ENCODE assay signal across 8 cellular contexts in the genomic region with DNA sequence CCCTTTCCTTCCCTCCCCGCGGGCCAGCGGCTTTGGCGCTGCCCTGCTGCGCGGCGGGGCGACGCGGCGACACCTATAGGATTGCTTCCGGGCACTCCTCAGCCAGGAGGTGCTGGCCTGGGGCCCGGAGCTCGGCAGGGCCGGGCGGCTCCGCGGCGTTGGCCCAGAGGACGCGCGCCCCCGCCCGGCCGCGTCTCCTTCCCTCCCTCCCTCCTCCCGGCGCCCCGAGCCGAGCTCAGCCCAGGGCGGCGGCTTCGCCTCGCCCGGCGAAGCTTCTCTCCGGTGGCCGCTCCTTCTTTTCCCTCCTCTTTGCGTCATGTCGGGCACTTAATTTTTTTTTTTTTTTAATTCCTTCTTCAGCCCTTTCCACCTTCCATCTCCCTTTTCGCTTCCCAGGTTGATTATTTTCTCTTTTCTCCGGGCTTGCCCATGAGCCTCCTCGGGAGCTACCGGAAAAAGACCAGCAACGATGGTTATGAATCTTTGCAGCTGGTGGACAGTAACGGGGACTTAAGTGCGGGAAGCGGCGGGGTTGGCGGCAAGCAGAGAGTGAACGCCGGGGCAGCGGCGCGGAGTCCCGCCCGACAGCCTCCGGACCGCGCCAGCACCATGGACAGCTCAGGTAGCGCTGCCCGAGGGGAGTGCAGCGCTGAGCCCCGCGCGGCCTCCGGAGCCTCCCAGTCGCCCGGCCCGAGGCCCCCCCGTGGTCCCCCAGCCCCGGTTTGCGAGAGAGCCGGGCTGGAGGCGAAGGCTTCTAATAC. TPM values are rescaled to one million over a fixed set of nuclear protein-coding genes. Genes with fewer than 3 reads are reported as not detected.
DNase-seq lines count a peak whose midpoint lies in the region; ATAC-seq and TF ChIP-seq lines count a peak whose summit lies in the region.

A gene (plus strand): TSS at position 227 of the 761 bp plus-strand sequence. CDS start 203 bp downstream, at position 430.

- H3K4me3 Mint-ChIP-seq in CD8-positive, alpha-beta memory T cell = peak within 1 kb of the TSS in 6 of 7 donors; percentile 44 to 75 (median 62)
- H3K4me3 Mint-ChIP-seq in endodermal cell = peak within 1 kb of the TSS; percentile 67

- H3K36me3 ChIP-seq in CD8-positive, alpha-beta memory T cell (ENCODE audit: insufficient read depth, low read length) = no peaks in the 10 kb centered on the region
- no peaks in the 10 kb centered on the region for H3K36me3 ChIP-seq in endodermal cell (ENCODE audit: control insufficient read depth, insufficient read depth, low read length)

- no peak within 1 kb of the TSS for H3K9ac ChIP-seq in endodermal cell (ENCODE audit: extremely low read depth, low read length, poor library complexity, severe bottlenecking)

- no peak for TF ChIP-seq CTCF in endodermal cell (conservative IDR thresholded peaks at IDR 0.05)

- ATAC-seq in HG02981 (IDR thresholded peaks at IDR 0.05; ENCODE audit: unreplicated experiment) = peak; percentile 67

- H3K9me3 Mint-ChIP-seq in CD8-positive, alpha-beta memory T cell = peaks cover 0 to 6% (median 3%) of the 10 kb centered on the region in 5 donors
- H3K9me3 Mint-ChIP-seq in endodermal cell = no peaks in the 10 kb centered on the region

- H3K27me3 Mint-ChIP-seq in CD8-positive, alpha-beta memory T cell = peaks cover 35 to 51% of the 10 kb centered on the region in 2 donors
- H3K27me3 Mint-ChIP-seq in endodermal cell (ENCODE audit: insufficient read depth) = peaks cover 37% of the 10 kb centered on the region

- no peak within 1 kb of the TSS for H3K4me3 ChIP-seq in CD8-positive, alpha-beta memory T cell (ENCODE audit: low read length)
- peak within 1 kb of the TSS; percentile 88 for H3K4me3 ChIP-seq in endodermal cell (ENCODE audit: low read length)

- H3K27me3 ChIP-seq in CD8-positive, alpha-beta memory T cell (ENCODE audit: insufficient read depth, low read length, poor library complexity, severe bottlenecking) = peaks cover 4% of the 10 kb centered on the region
- H3K27me3 ChIP-seq in endodermal cell (ENCODE audit: control insufficient read depth, insufficient read depth, low read length, poor library complexity, severe bottlenecking) = no peaks in the 10 kb centered on the region

- H3K4me1 ChIP-seq in CD8-positive, alpha-beta memory T cell (ENCODE audit: insufficient read depth, low read length) = no peaks in the 10 kb centered on the region
- H3K4me1 ChIP-seq in endodermal cell (ENCODE audit: control insufficient read depth, insufficient read depth, low read length) = peaks cover 4% of the 10 kb centered on the region

- H3K27ac ChIP-seq in CD8-positive, alpha-beta memory T cell (ENCODE audit: low read depth, low read length) = no peak within 1 kb of the TSS
- no peak within 1 kb of the TSS for H3K27ac ChIP-seq in endodermal cell (ENCODE audit: low read depth, low read length)

- CTCF ChIA-PET in CD8-positive, alpha-beta memory T cell (lab: Charles Lee) = interaction anchor here (0.6 kb wide), 1 partner anchor 11 kb away, joined by 3 read pairs; no protein-coding TSS in a partner anchor

- no peak within 1 kb of the TSS for H3K27ac Mint-ChIP-seq in CD8-positive, alpha-beta memory T cell
- H3K27ac Mint-ChIP-seq in endodermal cell = peak within 1 kb of the TSS; percentile 78

- H3K4me1 Mint-ChIP-seq in CD8-positive, alpha-beta memory T cell = peaks cover 5 to 14% (median 9%) of the 10 kb centered on the region in 3 donors
- peaks cover 13% of the 10 kb centered on the region for H3K4me1 Mint-ChIP-seq in endodermal cell

- POLR2A ChIA-PET in CD8-positive, alpha-beta memory T cell (lab: Charles Lee) = no interaction called here

- DNase-seq in CD8-positive, alpha-beta memory T cell = peak in 4 of 5 donors; percentile 4 to 49 (median 23)
- peak; percentile 78 for DNase-seq in NCI-H526 treated with DMSO at 0.1 percent for 48 hours (lab: John Stamatoyannopoulos, UW)
- DNase-seq in activated CD8-positive, alpha-beta memory T cell treated with anti-CD3 and anti-CD28 coated beads, Interleukin-2, amount 50 U/mL, for 4 hours = peak; percentile 45
- DNase-seq in endodermal cell = peak; percentile 96
- DNase-seq in lung microvascular endothelial cell (ENCODE audit: low read depth in 2 of 2) = peak; percentile 75 to 83
- DNase-seq in stimulated activated CD4-positive, alpha-beta T cell treated with anti-CD3 and anti-CD28 coated beads, TNF-alpha, amount 100 ng/mL, for 48 hours (ENCODE audit: low read depth in 3 of 3) = peak; percentile 8 to 45 (median 15)
- no peak for DNase-seq in DMS114 treated with DMSO at 0.1 percent for 48 hours (lab: John Stamatoyannopoulos, UW; ENCODE audit: unreplicated experiment)

- H3K9me3 ChIP-seq in CD8-positive, alpha-beta memory T cell (ENCODE audit: low read length) = no peaks in the 10 kb centered on the region
- no peaks in the 10 kb centered on the region for H3K9me3 ChIP-seq in endodermal cell (ENCODE audit: control insufficient read depth, low read length)

- H3K36me3 Mint-ChIP-seq in CD8-positive, alpha-beta memory T cell = peaks cover 0 to 13% (median 0%) of the 10 kb centered on the region in 3 donors
- H3K36me3 Mint-ChIP-seq in endodermal cell (ENCODE audit: low read depth) = no peaks in the 10 kb centered on the region

- 0% methylated on average over 7 to 75 of the region's 75 CpGs for WGBS in endodermal cell (ENCODE audit: insufficient coverage in 1 of 2, insufficient read length in 1 of 2), 2 experiments

RNA-seq across cellular contexts. Expression of the gene that starts here (rescaled TPM):
- total RNA-seq in CD8-positive, alpha-beta memory T cell = 1 to 10 TPM; 5.1 to 5.6 TPM
- polyA plus RNA-seq in CD8-positive, alpha-beta memory T cell = 1.0 TPM
- total RNA-seq in endodermal cell = 10 to 100 TPM; 17.4 to 33.9 TPM
- 6.2 TPM for polyA plus RNA-seq in endodermal cell (2013, experiment 1 of 2)
- polyA plus RNA-seq in endodermal cell (2013, experiment 2 of 2) = 8.7 TPM
- 2.8 and 7.7 TPM in 2 replicates for total RNA-seq in lung microvascular endothelial cell
